In genomic region chr10:7409732-7410168, GRCh38 we compare ENCODE assay signal across 1 cellular context.
TF ChIP-seq lines count a peak whose summit lies in the region.

No MANE protein-coding gene starts in this region.

TF ChIP-seq in H1, 55 proteins besides CTCF, POLR2A, EP300 and RAD21 (continued from another document):
- TF ChIP-seq CHD7 (IDR thresholded peaks at IDR 0.05; ENCODE audit: insufficient replicate concordance, low read length) (no peak), ASH2L (IDR thresholded peaks at IDR 0.05; ENCODE audit: low read length) (no peak), YY1 (IDR thresholded peaks at IDR 0.05; ENCODE audit: low read depth, low read length) (no peak; the same call in none of the 2 replicates), TAF7 (optimal IDR thresholded peaks at IDR 0.05; ENCODE audit: borderline replicate concordance, low read depth, low read length) (no peak), MAX (IDR thresholded peaks at IDR 0.05) (no peak), SP1 (IDR thresholded peaks at IDR 0.05; ENCODE audit: low read depth, low read length) (no peak)
